Comparison of ENCODE assay signal across 1 cellular context in genomic region chr10:121532465-121532864, GRCh38.
TF ChIP-seq lines count a peak whose summit lies in the region.

No MANE protein-coding gene starts in this region.

TF ChIP-seq in SK-N-SH treated with all-trans-retinoic acid at 6 μM for 48 hours, 23 proteins besides CTCF, POLR2A, EP300 and RAD21 (continued from another document):
- TF ChIP-seq PATZ1 (CRISPR knock-in tag; IDR thresholded peaks at IDR 0.05; ENCODE audit: borderline replicate concordance) (no peak), BACH2 (CRISPR knock-in tag; IDR thresholded peaks at IDR 0.05; ENCODE audit: borderline replicate concordance) (no peak), PPARA (CRISPR knock-in tag; IDR thresholded peaks at IDR 0.05; ENCODE audit: borderline replicate concordance) (no peak), ESRRG (CRISPR knock-in tag; IDR thresholded peaks at IDR 0.05) (no peak), TSHZ2 (CRISPR knock-in tag; IDR thresholded peaks at IDR 0.05) (no peak), SNAI2 (CRISPR knock-in tag; IDR thresholded peaks at IDR 0.05) (no peak), ZNF565 (CRISPR knock-in tag; conservative IDR thresholded peaks at IDR 0.05; ENCODE audit: low read depth) (no peak)
- TF ChIP-seq, protein P1, sequence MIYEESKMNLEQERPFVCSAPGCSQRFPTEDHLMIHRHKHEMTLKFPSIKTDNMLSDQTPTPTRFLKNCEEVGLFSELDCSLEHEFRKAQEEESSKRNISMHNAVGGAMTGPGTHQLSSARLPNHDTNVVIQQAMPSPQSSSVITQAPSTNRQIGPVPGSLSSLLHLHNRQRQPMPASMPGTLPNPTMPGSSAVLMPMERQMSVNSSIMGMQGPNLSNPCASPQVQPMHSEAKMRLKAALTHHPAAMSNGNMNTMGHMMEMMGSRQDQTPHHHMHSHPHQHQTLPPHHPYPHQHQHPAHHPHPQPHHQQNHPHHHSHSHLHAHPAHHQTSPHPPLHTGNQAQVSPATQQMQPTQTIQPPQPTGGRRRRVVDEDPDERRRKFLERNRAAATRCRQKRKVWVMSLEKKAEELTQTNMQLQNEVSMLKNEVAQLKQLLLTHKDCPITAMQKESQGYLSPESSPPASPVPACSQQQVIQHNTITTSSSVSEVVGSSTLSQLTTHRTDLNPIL (CRISPR knock-in tag; IDR thresholded peaks at IDR 0.05; ENCODE audit: low read depth) = no peak
